In genomic region chr22:35104491-35104890, GRCh38 we compare ENCODE assay signal across 21 cellular contexts. TPM values are rescaled to one million over a fixed set of nuclear protein-coding genes. Genes with fewer than 3 reads are reported as not detected.
"Had no signal": no experiment of that assay in that cellular context is flagged by ENCODE, and none has a peak within 500 bp of the region (broad histone marks: within the 10 kb centered on the region; RNA-seq: fewer than 3 reads in every experiment).

No MANE protein-coding gene starts in this region.

- H3K4me3 ChIP-seq: dorsolateral prefrontal cortex, esophagus squamous epithelium, hepatocyte, mucosa of descending colon, smooth muscle cell had no signal

- H3K9me3 ChIP-seq: esophagus squamous epithelium, mucosa of descending colon had no signal

- ATAC-seq: naive thymus-derived CD8-positive, alpha-beta T cell had no signal

- H3K4me2 ChIP-seq: hepatocyte, smooth muscle cell had no signal

- H3K36me3 ChIP-seq: esophagus squamous epithelium had no signal

- H3K4me1 Mint-ChIP-seq: naive thymus-derived CD8-positive, alpha-beta T cell; neural crest cell had no signal

- H3K4me1 ChIP-seq: esophagus squamous epithelium had no signal

- DNase-seq: cortex of kidney; dorsolateral prefrontal cortex; effector memory CD4-positive, alpha-beta T cell; esophagus squamous epithelium; foreskin fibroblast; kidney glomerular epithelial cell; mesendoderm; naive thymus-derived CD8-positive, alpha-beta T cell; posterior cingulate gyrus; stimulated activated CD4-positive, alpha-beta T cell treated with anti-CD3 and anti-CD28 coated beads, Interleukin-2, amount 100 ng/mL, for 48 hours; stimulated activated naive CD4-positive, alpha-beta T cell treated with Interleukin-2 at 50 U/mL for 16 hours; trophoblast cell had no signal

- H3K27me3 ChIP-seq: hepatocyte had no signal

- H2AFZ ChIP-seq: hepatocyte had no signal

- H3K9me3 Mint-ChIP-seq: neural crest cell had no signal

- H3K27ac Mint-ChIP-seq: naive thymus-derived CD8-positive, alpha-beta T cell had no signal

- H3K4me3 Mint-ChIP-seq: naive thymus-derived CD8-positive, alpha-beta T cell; neural crest cell had no signal

- H3K79me2 ChIP-seq: hepatocyte had no signal

- H3K27ac ChIP-seq: dorsolateral prefrontal cortex, esophagus squamous epithelium, hepatocyte had no signal

RNA-seq across cellular contexts. Expression of gene ISX, which starts 38.5 kb away (rescaled TPM):
- total RNA-seq: dorsolateral prefrontal cortex; epithelial cell of proximal tubule; esophagus squamous epithelium; lung microvascular endothelial cell; naive thymus-derived CD8-positive, alpha-beta T cell; neural crest cell; osteocyte; pulmonary artery endothelial cell; smooth muscle cell; urinary bladder had no signal
- polyA plus RNA-seq: naive thymus-derived CD8-positive, alpha-beta T cell; smooth muscle cell; urinary bladder had no signal
